ENCODE assay signal across 9 cellular contexts in the genomic region with DNA sequence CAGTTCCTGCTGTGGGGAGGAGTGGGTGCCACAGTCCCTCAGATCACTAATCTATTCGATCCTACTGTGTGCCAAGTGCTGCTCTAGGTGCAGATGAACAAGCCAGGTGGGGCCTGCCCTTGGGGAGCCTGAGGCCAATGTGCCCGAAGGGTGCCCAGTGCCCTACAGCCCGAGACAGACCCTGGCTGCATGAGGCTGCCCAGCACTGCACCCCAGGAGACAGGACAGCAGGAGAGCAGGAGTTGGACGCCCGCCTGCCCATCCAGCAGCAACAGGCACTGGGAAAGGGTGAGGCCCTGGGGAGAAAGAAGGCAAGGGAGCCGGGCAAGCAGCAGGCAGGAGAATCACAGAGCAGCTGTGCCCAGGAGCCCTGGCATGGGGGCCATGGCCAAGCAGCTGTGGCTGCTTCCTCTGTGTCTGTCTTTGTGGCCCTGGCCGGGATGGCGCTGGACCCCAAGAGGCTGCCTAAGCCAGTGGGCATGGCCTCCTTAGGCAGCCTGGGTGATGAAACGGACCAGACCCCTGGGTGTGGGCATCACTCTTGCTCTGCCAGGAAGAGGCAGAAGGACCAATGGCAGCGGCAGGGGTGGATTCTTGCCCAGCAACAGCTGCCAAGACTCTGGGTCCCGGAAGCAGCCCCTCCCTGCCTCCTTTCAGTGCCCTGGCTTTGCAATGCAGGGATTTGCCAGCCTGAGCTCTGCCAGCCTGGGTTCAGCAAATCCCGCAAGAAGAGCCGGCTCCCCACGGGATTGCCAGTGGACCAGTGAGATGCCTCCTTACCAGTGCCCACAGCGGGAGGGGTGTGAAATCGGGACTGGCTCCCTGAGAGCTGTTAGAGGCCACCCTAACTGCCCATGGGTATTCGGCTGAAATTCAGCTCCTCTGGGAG.
DNase-seq lines count a peak whose midpoint lies in the region; ATAC-seq and TF ChIP-seq lines count a peak whose summit lies in the region.
"Had no signal": no experiment of that assay in that cellular context is flagged by ENCODE, and none has a peak within 500 bp of the region (broad histone marks: within the 10 kb centered on the region; RNA-seq: fewer than 3 reads in every experiment).

No MANE protein-coding gene starts in this region.

- TF ChIP-seq EP300 in upper lobe of left lung (IDR thresholded peaks at IDR 0.05) = no peak

- in situ Hi-C loops in T47D (cut with HindIII; ENCODE audit: low pct_unique_long_range_greater_than_20kb, low sequenced_read_pairs) = no loop called here

- TF ChIP-seq POLR2A in upper lobe of left lung (IDR thresholded peaks at IDR 0.05) = no peak

- TF ChIP-seq CTCF in upper lobe of left lung (IDR thresholded peaks at IDR 0.05) = no peak

- H3K9me3 ChIP-seq in upper lobe of left lung = no peaks in the 10 kb centered on the region

- no peak overlapping the region for H3K27ac ChIP-seq in upper lobe of left lung

- peaks cover 8 to 15% (median 13%) of the 10 kb centered on the region in 4 donors for H3K4me1 ChIP-seq in upper lobe of left lung

- peak; percentile 32 for DNase-seq in NCI-H2029 treated with DMSO at 0.1 percent for 48 hours (lab: John Stamatoyannopoulos, UW)
- DNase-seq in NCI-H2029 (lab: John Stamatoyannopoulos, UW) = no peak
- peak; percentile 93 to 95 for DNase-seq in T47D (ENCODE audit: low read depth in 1 of 2, low spot score in 1 of 2)
- peak; percentile 24 to 75 for DNase-seq in left colon
- DNase-seq in upper lobe of left lung = peak in 1 of 2 donors; percentile 73
- no peak for DNase-seq in T-helper 9 cell
- no peak for DNase-seq in NAMALWA (ENCODE audit: low spot score)

- ATAC-seq in left colon = peak; percentile 52
- ATAC-seq in upper lobe of left lung (ENCODE audit: low FRiP score in 2 of 2) = peak; percentile 36 to 69
- ATAC-seq in HG03571 (IDR thresholded peaks at IDR 0.05; ENCODE audit: unreplicated experiment) = no peak

- intact Hi-C loops in left colon (cut with DNase I, micrococcal nuclease) = loop anchor here in 1 of 2 donors (10.0 kb wide), 1 partner anchor 236 kb away; no protein-coding TSS in a partner anchor

- WGBS in upper lobe of left lung, 2 donors = 53 to 70% methylated on average over 11 to 17 of the region's 17 CpGs

- H3K4me3 ChIP-seq in upper lobe of left lung = no peak overlapping the region
- H3K4me3 ChIP-seq: skin epidermis had no signal

- H3K36me3 ChIP-seq in upper lobe of left lung = no peaks in the 10 kb centered on the region

- no peaks in the 10 kb centered on the region for H3K27me3 ChIP-seq in upper lobe of left lung

Comparison
In these comparisons a context has a peak if more than half of its experiments do, and no peak if none do; other contexts are left out.
1. DNase-seq: peak in NCI-H2029 treated with DMSO at 0.1 percent for 48 hours (single experiment), T47D (2 of 2) and left colon (2 of 2); none in NCI-H2029 (single experiment), T-helper 9 cell (single experiment) and NAMALWA (single experiment).